In genomic region chr13:110652231-110652730, GRCh38 we compare ENCODE assay signal across 21 cellular contexts. TPM values are rescaled to one million over a fixed set of nuclear protein-coding genes. Genes with fewer than 3 reads are reported as not detected.
A peak's percentile ranks its signal among the peaks of the same experiment; 100 is the strongest.
DNase-seq lines count a peak whose midpoint lies in the region; ATAC-seq and TF ChIP-seq lines count a peak whose summit lies in the region.
"Had no signal": no experiment of that assay in that cellular context is flagged by ENCODE, and none has a peak within 500 bp of the region (broad histone marks: within the 10 kb centered on the region; RNA-seq: fewer than 3 reads in every experiment).

No MANE protein-coding gene starts in this region.

- DNase-seq in DND-41: no peak
- DNase-seq in endodermal cell: peak; percentile 40
- DNase-seq in posterior vena cava (ENCODE audit: low spot score): peak; percentile 60
- DNase-seq in SHP77 treated with DMSO at 0.1 percent for 48 hours (lab: John Stamatoyannopoulos, UW): no peak
- no peak for DNase-seq in mucosa of gallbladder (ENCODE audit: low spot score)
- DNase-seq: BE2C; CD8-positive, alpha-beta T cell; EL; GM23248; MG63; NCI-H1105 treated with DMSO at 0.1 percent for 48 hours; NCI-H187; NCI-H446 treated with DMSO at 0.1 percent for 48 hours; NCI-H82; Right ventricle myocardium superior had no signal

- no peaks in the 10 kb centered on the region; the same call in 1 of the 2 replicates for H3K79me2 ChIP-seq in DND-41 (ENCODE audit: insufficient read depth, low read length)

- no peak overlapping the region for H3K4me3 Mint-ChIP-seq in endodermal cell
- H3K4me3 Mint-ChIP-seq: CD8-positive, alpha-beta T cell had no signal

- peaks cover 17% of the 10 kb centered on the region for H3K36me3 Mint-ChIP-seq in endodermal cell (ENCODE audit: low read depth)

- ATAC-seq in DND-41 (ENCODE audit: insufficient read depth, low read depth) (0 out of 3 replicates have a peak, but pooled peaks have one; percentile 27), HG02678 (IDR thresholded peaks at IDR 0.05; ENCODE audit: unreplicated experiment) (peak; percentile 49), HG03520 (IDR thresholded peaks at IDR 0.05; ENCODE audit: unreplicated experiment) (no peak), GM19452 (IDR thresholded peaks at IDR 0.05; ENCODE audit: unreplicated experiment) (no peak)
- ATAC-seq: CD8-positive, alpha-beta T cell; HepG2; Panc1; SK-N-SH treated with all-trans-retinoic acid at 6 μM for 48 hours had no signal

- H3K4me1 ChIP-seq in DND-41 (ENCODE audit: insufficient read depth, low read length) (no peaks in the 10 kb centered on the region), endodermal cell (ENCODE audit: control insufficient read depth, insufficient read depth, low read length) (no peaks in the 10 kb centered on the region)
- H3K4me1 ChIP-seq: BE2C had no signal

- no peaks in the 10 kb centered on the region for H3K27me3 Mint-ChIP-seq in endodermal cell (ENCODE audit: insufficient read depth)

- WGBS in endodermal cell (ENCODE audit: insufficient coverage in 1 of 2, insufficient read length in 1 of 2), 2 experiments: 93 to 98% methylated on average over 9 to 10 of the region's 10 CpGs

- H3K9ac ChIP-seq in DND-41 (ENCODE audit: low read depth, low read length) (no peak overlapping the region), endodermal cell (ENCODE audit: extremely low read depth, low read length, poor library complexity, severe bottlenecking) (no peak overlapping the region)
- H3K9ac ChIP-seq: GM23248 had no signal

- peaks cover 2% of the 10 kb centered on the region for H3K9me3 Mint-ChIP-seq in endodermal cell
- H3K9me3 Mint-ChIP-seq: CD8-positive, alpha-beta T cell had no signal

- H3K9me3 ChIP-seq in DND-41 (ENCODE audit: insufficient read depth, low read length, severe bottlenecking) (no peaks in the 10 kb centered on the region), endodermal cell (ENCODE audit: control insufficient read depth, low read length) (no peaks in the 10 kb centered on the region)
- H3K9me3 ChIP-seq: BE2C, MG63 had no signal

- H3K36me3 ChIP-seq in DND-41 (ENCODE audit: insufficient read depth, low read length): peaks cover 66% of the 10 kb centered on the region
- H3K36me3 ChIP-seq in endodermal cell (ENCODE audit: control insufficient read depth, insufficient read depth, low read length): peaks cover 20% of the 10 kb centered on the region

- no peak overlapping the region for H3K4me2 ChIP-seq in DND-41 (ENCODE audit: insufficient read depth, low read length)

- H3K4me1 Mint-ChIP-seq in endodermal cell: peaks cover 9% of the 10 kb centered on the region

- no peak overlapping the region for H3K4me3 ChIP-seq in DND-41 (ENCODE audit: low read depth in 1 of 2, low read length in 2 of 2)
- H3K4me3 ChIP-seq in endodermal cell (ENCODE audit: low read length): no peak overlapping the region
- H3K4me3 ChIP-seq: GM23248, MG63 had no signal

- H3K27ac Mint-ChIP-seq in endodermal cell: no peak overlapping the region
- H3K27ac Mint-ChIP-seq: CD8-positive, alpha-beta T cell had no signal

- no peaks in the 10 kb centered on the region for H3K27me3 ChIP-seq in DND-41 (ENCODE audit: insufficient read depth, low read length, poor library complexity)
- H3K27me3 ChIP-seq in endodermal cell (ENCODE audit: control insufficient read depth, insufficient read depth, low read length, poor library complexity, severe bottlenecking): no peaks in the 10 kb centered on the region
- H3K27me3 ChIP-seq: BE2C, MG63 had no signal

- peaks cover 39% of the 10 kb centered on the region for H4K20me1 ChIP-seq in DND-41 (ENCODE audit: insufficient read depth, low read length)

- intact Hi-C loops in posterior vena cava (cut with DNase I): no loop called here

- H3K27ac ChIP-seq in DND-41 (ENCODE audit: low read length): no peak overlapping the region
- no peak overlapping the region for H3K27ac ChIP-seq in endodermal cell (ENCODE audit: low read depth, low read length)
- H3K27ac ChIP-seq: GM23248 had no signal

- no peak overlapping the region for H2AFZ ChIP-seq in DND-41 (ENCODE audit: low read depth, low read length)
- H2AFZ ChIP-seq: GM23248 had no signal

- TF ChIP-seq CTCF in DND-41 (IDR thresholded peaks at IDR 0.05; ENCODE audit: borderline replicate concordance, extremely low read depth, low read length, poor library complexity, severe bottlenecking) (no peak), endodermal cell (conservative IDR thresholded peaks at IDR 0.05) (no peak)

RNA-seq across cellular contexts. Expression of gene NAXD, which starts 36.9 kb away (rescaled TPM):
- 10 to 100 TPM; 31.3 to 33.4 TPM for total RNA-seq in endodermal cell
- 23.2 TPM for polyA plus RNA-seq in endodermal cell (2013, experiment 1 of 2)
- 22.0 TPM for polyA plus RNA-seq in endodermal cell (2013, experiment 2 of 2)
- total RNA-seq in posterior vena cava: 10 to 100 TPM; 19.5 to 21.7 TPM
- total RNA-seq in mucosa of gallbladder: 62.7 TPM

RNA-seq across cellular contexts. Expression of gene CARS2, which starts 53.6 kb away (rescaled TPM):
- total RNA-seq in endodermal cell: 10 to 100 TPM; 53.0 to 53.2 TPM
- 29.5 TPM for polyA plus RNA-seq in endodermal cell (2013, experiment 1 of 2)
- 28.6 TPM for polyA plus RNA-seq in endodermal cell (2013, experiment 2 of 2)
- total RNA-seq in posterior vena cava: 10 to 100 TPM; 43.7 to 46.9 TPM
- 62.8 TPM for total RNA-seq in mucosa of gallbladder

Comparison
In these comparisons a context has a peak if more than half of its experiments do, and no peak if none do; other contexts are left out.
1. ATAC-seq: peak in DND-41 (single experiment) and HG02678 (single experiment); none in HG03520 (single experiment) and GM19452 (single experiment).
2. DNase-seq: peak in endodermal cell (single experiment) and posterior vena cava (single experiment); none in DND-41 (single experiment), SHP77 treated with DMSO at 0.1 percent for 48 hours (single experiment) and mucosa of gallbladder (single experiment).